8 cellular contexts compared by ENCODE assay signal in the genomic region with DNA sequence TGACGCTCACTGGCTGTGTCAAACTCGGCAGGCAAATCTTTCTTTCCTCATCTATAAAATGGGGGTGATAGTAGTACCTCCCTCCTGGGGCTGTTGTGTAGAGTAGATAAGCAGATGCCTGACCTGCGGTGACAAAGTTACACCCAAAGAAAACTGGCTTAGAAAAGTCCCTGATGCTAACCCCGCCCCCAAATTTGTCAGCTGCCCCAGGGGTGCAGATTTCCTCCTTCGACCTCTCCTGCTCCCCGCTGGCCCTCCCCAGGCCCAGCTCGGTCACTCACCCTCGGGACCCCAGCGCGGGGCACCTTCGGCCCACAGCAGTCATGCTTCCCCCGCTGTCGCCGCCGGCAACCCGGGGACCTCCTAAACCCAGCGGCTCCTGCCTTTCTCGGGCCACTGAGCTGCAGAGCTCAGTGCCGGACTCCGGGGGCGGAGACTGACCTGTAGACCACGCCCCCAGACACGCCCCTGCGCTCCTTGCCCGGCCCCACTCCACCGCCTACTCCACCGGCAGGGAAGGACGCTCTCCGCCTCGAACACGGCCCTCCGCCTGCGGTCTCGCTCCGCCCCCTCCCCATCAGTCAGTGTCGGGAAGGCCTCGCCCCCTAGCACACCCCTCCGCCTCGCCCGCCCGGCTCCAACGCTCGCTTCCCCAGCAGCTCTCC. TPM values are rescaled to one million over a fixed set of nuclear protein-coding genes. Genes with fewer than 3 reads are reported as not detected.
DNase-seq lines count a peak whose midpoint lies in the region; ATAC-seq and TF ChIP-seq lines count a peak whose summit lies in the region.

No MANE protein-coding gene starts in this region.

- peak overlapping the region; percentile 3 to 82 for H3K27ac ChIP-seq in coronary artery

- no peak for TF ChIP-seq CTCF in coronary artery (IDR thresholded peaks at IDR 0.05)

- H3K4me3 ChIP-seq in coronary artery = peak overlapping the region; percentile 80

- DNase-seq in Ammon's horn (ENCODE audit: low spot score) (peak; percentile 98), GM19238 (ENCODE audit: insufficient read length, low spot score) (peak; percentile 85), NCI-H460 (ENCODE audit: extremely low read depth, low read depth) (peak; percentile 97), coronary artery (ENCODE audit: low spot score) (peak; percentile 99), left colon (peak; percentile 99)
- DNase-seq in activated CD4-positive, alpha-beta T cell treated with anti-CD3 and anti-CD28 coated beads for 4 hours = peak; percentile 95 to 98
- peak; percentile 90 to 97 (median 94) for DNase-seq in stimulated activated CD4-positive, alpha-beta T cell treated with anti-CD3 and anti-CD28 coated beads, Interleukin-1b, Interleukin-23, amount 100 ng/mL, for 24 hours (ENCODE audit: low read depth in 4 of 4, low spot score in 1 of 4)

- ATAC-seq in HG03432 (IDR thresholded peaks at IDR 0.05; ENCODE audit: unreplicated experiment) (peak; percentile 85), left colon (peak; percentile 98)

- intact Hi-C loops in left colon (cut with DNase I, micrococcal nuclease) = no loop called here

RNA-seq across cellular contexts. Expression of a gene that starts 7.4 kb away (rescaled TPM):
- total RNA-seq in NCI-H460 (2014; rRNA removed; shearing (Covaris generic)) = 0.12 and 0.57 TPM in 2 replicates
- polyA plus RNA-seq in NCI-H460 (2014; cell fraction: nucleus; rRNA removed) = 0.04 TPM in 1 of 2 replicates, not detected in the other
- 1 to 10 TPM; 2.8 to 3.1 TPM for total RNA-seq in left colon

RNA-seq across cellular contexts. Expression of a gene that starts 14.8 kb away (rescaled TPM):
- total RNA-seq in NCI-H460 (2014; rRNA removed; shearing (Covaris generic)) = 16.7 and 23.1 TPM in 2 replicates
- 34.7 and 49.9 TPM in 2 replicates for polyA plus RNA-seq in NCI-H460 (2014; cell fraction: nucleus; rRNA removed)
- 10 to 100 TPM; 70.4 to 87.4 TPM for total RNA-seq in left colon

RNA-seq across cellular contexts. Expression of a gene that starts 31.6 kb away (rescaled TPM):
- 23.9 and 27.5 TPM in 2 replicates for total RNA-seq in NCI-H460 (2014; rRNA removed; shearing (Covaris generic))
- polyA plus RNA-seq in NCI-H460 (2014; cell fraction: nucleus; rRNA removed) = 144 and 164 TPM in 2 replicates
- total RNA-seq in left colon = 10 to 100 TPM; 31.4 to 47.0 TPM

RNA-seq across cellular contexts. Expression of a gene that starts 35.9 kb away (rescaled TPM):
- 8.9 and 10.5 TPM in 2 replicates for total RNA-seq in NCI-H460 (2014; rRNA removed; shearing (Covaris generic))
- polyA plus RNA-seq in NCI-H460 (2014; cell fraction: nucleus; rRNA removed) = 27.7 and 31.5 TPM in 2 replicates
- 10 to 100 TPM; 32.0 to 32.7 TPM for total RNA-seq in left colon

RNA-seq across cellular contexts. Expression of a gene that starts 55.2 kb away (rescaled TPM):
- 0.20 TPM in 1 of 2 replicates, not detected in the other for total RNA-seq in NCI-H460 (2014; rRNA removed; shearing (Covaris generic))
- 0.11 and 0.18 TPM in 2 replicates for polyA plus RNA-seq in NCI-H460 (2014; cell fraction: nucleus; rRNA removed)
- under 1 TPM in 1 of 2 donors, not detected in 1; 0.08 TPM for total RNA-seq in left colon

Comparison
In these comparisons a context has a peak if more than half of its experiments do, and no peak if none do; other contexts are left out.
1. Peak in every context shown above with its lines: DNase-seq, ATAC-seq, H3K4me3 ChIP-seq and H3K27ac ChIP-seq.